In genomic region chr17:7139400-7139799, GRCh38 we compare ENCODE assay signal across 31 cellular contexts. TPM values are rescaled to one million over a fixed set of nuclear protein-coding genes. Genes with fewer than 3 reads are reported as not detected.
A peak's percentile ranks its signal among the peaks of the same experiment; 100 is the strongest.
DNase-seq lines count a peak whose midpoint lies in the region; ATAC-seq, FAIRE-seq and TF ChIP-seq lines count a peak whose summit lies in the region.
"Had no signal": no experiment of that assay in that cellular context is flagged by ENCODE, and none has a peak within 500 bp of the region (broad histone marks: within the 10 kb centered on the region; RNA-seq: fewer than 3 reads in every experiment).

No MANE protein-coding gene starts in this region.

- H3K9ac ChIP-seq in HepG2 (ENCODE audit: insufficient read depth, low read depth, low read length) (peak overlapping the region; percentile 58; the same call in 1 of the 2 replicates), parathyroid adenoma (no peak overlapping the region)

- in situ Hi-C loops in HepG2 (cut with HindIII; ENCODE audit: extremely low pct_ligation_motif_present, low pct_unique_long_range_greater_than_20kb): loop anchor here (5.0 kb wide), 1 partner anchor 87 kb away; no protein-coding TSS in a partner anchor

- DNase-seq in HepG2 (ENCODE audit: low spot score) (no peak), right lobe of liver (no peak), SIG-M5 treated with dmso at 0.1 percent for 504 hours (lab: John Stamatoyannopoulos, UW; ENCODE audit: unreplicated experiment) (no peak)
- DNase-seq in activated CD4-positive, CD25-positive, alpha-beta regulatory T cell (lab: John Stamatoyannopoulos, UW): no peak
- DNase-seq: 8988T; activated B cell treated with CpG ODN at 0.5 μM for 24 hours; activated CD8-positive, alpha-beta memory T cell treated with anti-CD3 and anti-CD28 coated beads, Interleukin-2, amount 10 ng/mL, durations not matched to agents 7 days and 5 days; activated naive CD4-positive, alpha-beta T cell; activated T-cell treated with anti-CD3 and anti-CD28 coated beads, Interleukin-2, amount 50 U/mL, for 48 hours; C1 segment of cervical spinal cord; caudate nucleus; cortex of kidney; effector memory CD8-positive, alpha-beta T cell; NCI-H1092; NCI-H1694; NCI-H446 treated with DMSO at 0.1 percent for 48 hours; NCI-H774; right cardiac atrium; SIG-M5; stimulated activated CD4-positive, alpha-beta T cell treated with anti-CD3 and anti-CD28 coated beads, Interleukin-4, amount 100 ng/mL, for 24 hours; T1000; upper lobe of right lung had no signal

- H3K4me3 ChIP-seq in HepG2 (replicated peaks in 1 of 3; ENCODE audit: insufficient read depth in 1 of 3, low read depth in 2 of 3, low read length in 3 of 3) (no peak overlapping the region), right lobe of liver (no peak overlapping the region), parathyroid adenoma (ENCODE audit: low read depth, low read length) (no peak overlapping the region)
- H3K4me3 ChIP-seq: esophagus muscularis mucosa, upper lobe of right lung had no signal

- H3K4me1 ChIP-seq in HepG2 (ENCODE audit: insufficient read depth, low read length) (peaks cover 43% of the 10 kb centered on the region), right lobe of liver (peaks cover 0 to 9% (median 0%) of the 10 kb centered on the region in 4 donors), parathyroid adenoma (peaks cover 41% of the 10 kb centered on the region)

- no peak for FAIRE-seq in HepG2 (lab: Jason Lieb, UNC)
- FAIRE-seq: frontal cortex had no signal

- H3K27ac ChIP-seq in HepG2 (ENCODE audit: extremely low read length, insufficient read depth, low read length) (peak overlapping the region; percentile 62), right lobe of liver (no peak overlapping the region), parathyroid adenoma (peak overlapping the region; percentile 29)
- H3K27ac ChIP-seq: esophagus muscularis mucosa, upper lobe of right lung had no signal

- peak overlapping the region; percentile 77; the same call in 1 of the 2 replicates for H3K4me2 ChIP-seq in HepG2 (ENCODE audit: low read depth, low read length)
- H3K4me2 ChIP-seq in parathyroid adenoma (ENCODE audit: low read length): no peak overlapping the region

- CTCF ChIA-PET in HepG2 (lab: Yijun Ruan, JAX; ENCODE audit: low intra/inter-chr PET ratio, low total read pairs): interaction anchor here (4.0 kb wide), 1 partner anchor 87 kb away, joined by 64 read pairs; no protein-coding TSS in a partner anchor

- BruUV-seq in HepG2 (replicated peaks; lab: Mats Ljungman, UMichigan): no TSS peak

- no peaks in the 10 kb centered on the region for H3K9me3 ChIP-seq in HepG2 (ENCODE audit: low read length)
- H3K9me3 ChIP-seq in right lobe of liver: no peaks in the 10 kb centered on the region
- H3K9me3 ChIP-seq in parathyroid adenoma (ENCODE audit: control insufficient read depth, low read length): no peaks in the 10 kb centered on the region
- H3K9me3 ChIP-seq: esophagus muscularis mucosa, upper lobe of right lung had no signal

- H3K79me2 ChIP-seq in HepG2 (ENCODE audit: insufficient read depth, low read length) (no peaks in the 10 kb centered on the region), parathyroid adenoma (no peaks in the 10 kb centered on the region)

- TF ChIP-seq POLR2A in HepG2 (IDR thresholded peaks at IDR 0.05; ENCODE audit: insufficient read depth in 1 of 2, low read depth in 2 of 2, low read length in 2 of 2) (no peak), right lobe of liver (IDR thresholded peaks at IDR 0.05) (no peak)

- no peaks in the 10 kb centered on the region for H4K20me1 ChIP-seq in HepG2 (ENCODE audit: insufficient read depth, low read length)

- no peak for TF ChIP-seq EP300 in HepG2 (IDR thresholded peaks at IDR 0.05; ENCODE audit: low read depth in 2 of 2, low read length in 2 of 2)
- TF ChIP-seq EP300 in HepG2 (CRISPR knock-in tag; IDR thresholded peaks at IDR 0.05; ENCODE audit: borderline replicate concordance): no peak

- TF ChIP-seq CTCF in HepG2 (CRISPR knock-in tag; IDR thresholded peaks at IDR 0.05) (no peak), right lobe of liver (IDR thresholded peaks at IDR 0.05) (no peak), parathyroid adenoma (IDR thresholded peaks at IDR 0.05) (no peak)

- H3K27me3 ChIP-seq in HepG2 (ENCODE audit: control insufficient read depth in 1 of 2, insufficient read depth in 2 of 2, low read length in 2 of 2) (no peaks in the 10 kb centered on the region), right lobe of liver (no peaks in the 10 kb centered on the region), parathyroid adenoma (ENCODE audit: control insufficient read depth, insufficient read depth, low read length) (no peaks in the 10 kb centered on the region)

- POLR2A ChIA-PET in HepG2 (lab: Yijun Ruan, JAX): interaction anchor here (0.6 to 3.3 kb wide), 6 partner anchors 17 to 93 kb away, joined by 3 to 15 read pairs (median 6); partner anchors contain the start of gene ASGR2

- intact Hi-C loops in HepG2 (cut with micrococcal nuclease; ENCODE audit: unreplicated experiment) (loop anchor here (5.0 kb wide), 2 partner anchors 38 to 52 kb away; partner anchors contain the start of gene ASGR1), right lobe of liver (cut with DNase I) (loop anchor here (5.0 kb wide), 1 partner anchor 87 kb away; no protein-coding TSS in a partner anchor)

- peak; percentile 18 for ATAC-seq in HepG2
- no peak for ATAC-seq in right lobe of liver
- ATAC-seq in esophagus mucosa: peak; percentile 78
- ATAC-seq in HG02610 (IDR thresholded peaks at IDR 0.05; ENCODE audit: unreplicated experiment): no peak
- ATAC-seq in GM21737 (IDR thresholded peaks at IDR 0.05; ENCODE audit: unreplicated experiment): no peak
- ATAC-seq: activated CD8-positive, alpha-beta memory T cell treated with anti-CD3 and anti-CD28 coated beads, Interleukin-2, amount 10 ng/mL, durations not matched to agents 7 days and 5 days; effector memory CD8-positive, alpha-beta T cell; right cardiac atrium had no signal

- H2AFZ ChIP-seq in HepG2 (ENCODE audit: low read length): no peak overlapping the region
- peak overlapping the region; percentile 61 for H2AFZ ChIP-seq in parathyroid adenoma

- TF ChIP-seq RAD21 in HepG2 (CRISPR knock-in tag; IDR thresholded peaks at IDR 0.05): no peak

- no peaks in the 10 kb centered on the region for H3K36me3 ChIP-seq in HepG2 (replicated peaks in 1 of 2; ENCODE audit: control insufficient read depth in 1 of 2, insufficient read depth in 2 of 2, low read length in 2 of 2)
- H3K36me3 ChIP-seq in right lobe of liver: no peaks in the 10 kb centered on the region
- H3K36me3 ChIP-seq in parathyroid adenoma (ENCODE audit: control insufficient read depth, insufficient read depth, low read length): no peaks in the 10 kb centered on the region
- H3K36me3 ChIP-seq: esophagus muscularis mucosa, upper lobe of right lung had no signal

- 86% methylated on average over 8 of the region's 10 CpGs for WGBS in HepG2 (ENCODE audit: low lambda C conversion rate)
- 93% methylated on average over 6 of the region's 10 CpGs for WGBS in right lobe of liver (ENCODE audit: insufficient coverage, low coverage, low lambda C conversion rate, missing lambda C conversion rate)

RNA-seq across cellular contexts. Expression of gene ASGR2, which starts 24.8 kb away (rescaled TPM):
- total RNA-seq in HepG2 (2016; rRNA removed; fragmentation: Illumina TruSeq; extraction: Trizol): 142 and 320 TPM in 2 replicates
- total RNA-seq in HepG2 (2016; cell fraction: cytosol; rRNA removed; fragmentation: Illumina TruSeq; extraction: Trizol; ENCODE audit: low read depth): 153 and 157 TPM in 2 replicates
- total RNA-seq in HepG2 (2016; cell fraction: insoluble cytoplasmic fraction; rRNA removed; fragmentation: Illumina TruSeq; extraction: Trizol): 137 and 326 TPM in 2 replicates
- 154 and 165 TPM in 2 replicates for total RNA-seq in HepG2 (2016; cell fraction: membrane; rRNA removed; fragmentation: Illumina TruSeq; extraction: Trizol)
- total RNA-seq in HepG2 (2016; cell fraction: nucleus; rRNA removed; fragmentation: Illumina TruSeq; extraction: Trizol): 251 and 289 TPM in 2 replicates
- 754 and 762 TPM in 2 replicates for polyA plus RNA-seq in HepG2 (2011; rRNA removed)
- 620 and 780 TPM in 2 replicates for polyA plus RNA-seq in HepG2 (2011; cell fraction: cytosol; rRNA removed)
- 692 and 800 TPM in 2 replicates for polyA plus RNA-seq in HepG2 (2011; cell fraction: nucleus; rRNA removed)
- 341 and 394 TPM in 2 replicates for polyA plus RNA-seq in HepG2 (2012)
- 194 and 207 TPM in 2 replicates for polyA plus RNA-seq in HepG2 (2016; cell fraction: cytosol; fragmentation: Illumina TruSeq; extraction: Trizol; ENCODE audit: low read depth)
- 170 and 186 TPM in 2 replicates for polyA plus RNA-seq in HepG2 (2016; cell fraction: insoluble cytoplasmic fraction; fragmentation: Illumina TruSeq; extraction: Trizol; ENCODE audit: low read depth)
- 175 and 177 TPM in 2 replicates for polyA plus RNA-seq in HepG2 (2016; cell fraction: membrane; fragmentation: Illumina TruSeq; extraction: Trizol; ENCODE audit: low read depth)
- 623 and 667 TPM in 2 replicates for polyA plus RNA-seq in HepG2 (2016; cell fraction: nucleus; fragmentation: Illumina TruSeq; extraction: Trizol; ENCODE audit: insufficient read depth, low read depth)
- polyA minus RNA-seq in HepG2 (2011; rRNA and poly(A)+ RNA removed; ENCODE audit: low replicate concordance): 371 TPM in 1 of 2 replicates, not detected in the other
- 131 TPM in 2 replicates for polyA minus RNA-seq in HepG2 (2011; cell fraction: cytosol; rRNA and poly(A)+ RNA removed)
- 102 and 109 TPM in 2 replicates for polyA minus RNA-seq in HepG2 (2011; cell fraction: nucleus; rRNA and poly(A)+ RNA removed)
- total RNA-seq in right lobe of liver: 100 to 1,000 TPM; 412 to 553 (median 461) TPM
- 0.24 TPM for total RNA-seq in esophagus mucosa
- total RNA-seq: activated B cell treated with CpG ODN at 0.5 μM for 24 hours; activated CD8-positive, alpha-beta memory T cell treated with anti-CD3 and anti-CD28 coated beads, Interleukin-2, amount 10 ng/mL, durations not matched to agents 7 days and 5 days; frontal cortex; G401 had no signal
- polyA plus RNA-seq: neural cell had no signal

RNA-seq across cellular contexts. Expression of gene ASGR1, which starts 39.8 kb away (rescaled TPM):
- total RNA-seq in HepG2 (2016; rRNA removed; fragmentation: Illumina TruSeq; extraction: Trizol) (156 and 353 TPM in 2 replicates), right lobe of liver (100 to 1,000 TPM; 399 to 624 (median 417) TPM), esophagus mucosa (1.00 TPM)
- total RNA-seq in HepG2 (2016; cell fraction: cytosol; rRNA removed; fragmentation: Illumina TruSeq; extraction: Trizol; ENCODE audit: low read depth): 114 and 140 TPM in 2 replicates
- 143 and 370 TPM in 2 replicates for total RNA-seq in HepG2 (2016; cell fraction: insoluble cytoplasmic fraction; rRNA removed; fragmentation: Illumina TruSeq; extraction: Trizol)
- 141 and 170 TPM in 2 replicates for total RNA-seq in HepG2 (2016; cell fraction: membrane; rRNA removed; fragmentation: Illumina TruSeq; extraction: Trizol)
- 259 and 311 TPM in 2 replicates for total RNA-seq in HepG2 (2016; cell fraction: nucleus; rRNA removed; fragmentation: Illumina TruSeq; extraction: Trizol)
- polyA plus RNA-seq in HepG2 (2011; rRNA removed): 796 and 885 TPM in 2 replicates
- 756 and 1,094 TPM in 2 replicates for polyA plus RNA-seq in HepG2 (2011; cell fraction: cytosol; rRNA removed)
- 1,952 and 2,162 TPM in 2 replicates for polyA plus RNA-seq in HepG2 (2011; cell fraction: nucleus; rRNA removed)
- 455 and 483 TPM in 2 replicates for polyA plus RNA-seq in HepG2 (2012)
- 105 and 129 TPM in 2 replicates for polyA plus RNA-seq in HepG2 (2016; cell fraction: cytosol; fragmentation: Illumina TruSeq; extraction: Trizol; ENCODE audit: low read depth)
- polyA plus RNA-seq in HepG2 (2016; cell fraction: insoluble cytoplasmic fraction; fragmentation: Illumina TruSeq; extraction: Trizol; ENCODE audit: low read depth): 167 and 180 TPM in 2 replicates
- 121 and 143 TPM in 2 replicates for polyA plus RNA-seq in HepG2 (2016; cell fraction: membrane; fragmentation: Illumina TruSeq; extraction: Trizol; ENCODE audit: low read depth)
- polyA plus RNA-seq in HepG2 (2016; cell fraction: nucleus; fragmentation: Illumina TruSeq; extraction: Trizol; ENCODE audit: insufficient read depth, low read depth): 760 and 778 TPM in 2 replicates
- polyA minus RNA-seq in HepG2 (2011; rRNA and poly(A)+ RNA removed; ENCODE audit: low replicate concordance): 0.19 and 386 TPM in 2 replicates
- polyA minus RNA-seq in HepG2 (2011; cell fraction: cytosol; rRNA and poly(A)+ RNA removed): 254 and 269 TPM in 2 replicates
- 141 and 153 TPM in 2 replicates for polyA minus RNA-seq in HepG2 (2011; cell fraction: nucleus; rRNA and poly(A)+ RNA removed)
- total RNA-seq: activated B cell treated with CpG ODN at 0.5 μM for 24 hours had no signal

RNA-seq across cellular contexts. Expression of gene CLEC10A, which starts 59.3 kb away (rescaled TPM):
- not detected in 2 replicates for total RNA-seq in HepG2 (2016; rRNA removed; fragmentation: Illumina TruSeq; extraction: Trizol)
- total RNA-seq in HepG2 (2016; cell fraction: cytosol; rRNA removed; fragmentation: Illumina TruSeq; extraction: Trizol; ENCODE audit: low read depth): not detected in 2 replicates
- 0.06 TPM in 1 of 2 replicates, not detected in the other for total RNA-seq in HepG2 (2016; cell fraction: insoluble cytoplasmic fraction; rRNA removed; fragmentation: Illumina TruSeq; extraction: Trizol)
- not detected in 2 replicates for total RNA-seq in HepG2 (2016; cell fraction: membrane; rRNA removed; fragmentation: Illumina TruSeq; extraction: Trizol)
- 0.19 TPM in 1 of 2 replicates, not detected in the other for total RNA-seq in HepG2 (2016; cell fraction: nucleus; rRNA removed; fragmentation: Illumina TruSeq; extraction: Trizol)
- polyA plus RNA-seq in HepG2 (2011; rRNA removed): 0.33 and 0.65 TPM in 2 replicates
- polyA plus RNA-seq in HepG2 (2011; cell fraction: cytosol; rRNA removed): 0.08 and 0.14 TPM in 2 replicates
- polyA plus RNA-seq in HepG2 (2011; cell fraction: nucleus; rRNA removed): 1.3 and 2.4 TPM in 2 replicates
- polyA plus RNA-seq in HepG2 (2012): 0.35 and 0.48 TPM in 2 replicates
- not detected in 2 replicates for polyA plus RNA-seq in HepG2 (2016; cell fraction: cytosol; fragmentation: Illumina TruSeq; extraction: Trizol; ENCODE audit: low read depth)
- polyA plus RNA-seq in HepG2 (2016; cell fraction: insoluble cytoplasmic fraction; fragmentation: Illumina TruSeq; extraction: Trizol; ENCODE audit: low read depth): not detected in 2 replicates
- polyA plus RNA-seq in HepG2 (2016; cell fraction: membrane; fragmentation: Illumina TruSeq; extraction: Trizol; ENCODE audit: low read depth): not detected in 2 replicates
- polyA plus RNA-seq in HepG2 (2016; cell fraction: nucleus; fragmentation: Illumina TruSeq; extraction: Trizol; ENCODE audit: insufficient read depth, low read depth): 0.68 and 0.90 TPM in 2 replicates
- 0.18 TPM in 1 of 2 replicates, not detected in the other for polyA minus RNA-seq in HepG2 (2011; rRNA and poly(A)+ RNA removed; ENCODE audit: low replicate concordance)
- polyA minus RNA-seq in HepG2 (2011; cell fraction: cytosol; rRNA and poly(A)+ RNA removed): not detected in 2 replicates
- 0.64 and 1.2 TPM in 2 replicates for polyA minus RNA-seq in HepG2 (2011; cell fraction: nucleus; rRNA and poly(A)+ RNA removed)
- total RNA-seq in right lobe of liver: 1 to 10 TPM in 4 of 6 experiments, under 1 TPM in 2; 0.77 to 2.6 (median 1.5) TPM
- 0.92 TPM for total RNA-seq in esophagus mucosa
- total RNA-seq: activated B cell treated with CpG ODN at 0.5 μM for 24 hours; activated CD8-positive, alpha-beta memory T cell treated with anti-CD3 and anti-CD28 coated beads, Interleukin-2, amount 10 ng/mL, durations not matched to agents 7 days and 5 days; frontal cortex; G401 had no signal
- polyA plus RNA-seq: IgD-negative memory B cell, neural cell had no signal

Comparison
In these comparisons a context has a peak if more than half of its experiments do, and no peak if none do; other contexts are left out.
1. ATAC-seq: peak in HepG2 (single experiment) and esophagus mucosa (single experiment); none in right lobe of liver (0 of 4), HG02610 (single experiment) and GM21737 (single experiment).
2. H3K27ac ChIP-seq: peak in HepG2 (single experiment) and parathyroid adenoma (single experiment); none in right lobe of liver (0 of 3).
3. RNA of gene ASGR2, which starts 24.8 kb away (total RNA-seq): 412 to 553 TPM in right lobe of liver and 137 to 326 TPM in HepG2; 0.24 TPM in esophagus mucosa (single experiment); every median in the first group is over 100 times any median in the second.
4. RNA of gene ASGR1, which starts 39.8 kb away (total RNA-seq): 399 to 624 TPM in right lobe of liver and 114 to 370 TPM in HepG2; 1.00 TPM in esophagus mucosa (single experiment); every median in the first group is over 10 times any median in the second.